ENCODE assay signal across 2 cellular contexts in the genomic region with DNA sequence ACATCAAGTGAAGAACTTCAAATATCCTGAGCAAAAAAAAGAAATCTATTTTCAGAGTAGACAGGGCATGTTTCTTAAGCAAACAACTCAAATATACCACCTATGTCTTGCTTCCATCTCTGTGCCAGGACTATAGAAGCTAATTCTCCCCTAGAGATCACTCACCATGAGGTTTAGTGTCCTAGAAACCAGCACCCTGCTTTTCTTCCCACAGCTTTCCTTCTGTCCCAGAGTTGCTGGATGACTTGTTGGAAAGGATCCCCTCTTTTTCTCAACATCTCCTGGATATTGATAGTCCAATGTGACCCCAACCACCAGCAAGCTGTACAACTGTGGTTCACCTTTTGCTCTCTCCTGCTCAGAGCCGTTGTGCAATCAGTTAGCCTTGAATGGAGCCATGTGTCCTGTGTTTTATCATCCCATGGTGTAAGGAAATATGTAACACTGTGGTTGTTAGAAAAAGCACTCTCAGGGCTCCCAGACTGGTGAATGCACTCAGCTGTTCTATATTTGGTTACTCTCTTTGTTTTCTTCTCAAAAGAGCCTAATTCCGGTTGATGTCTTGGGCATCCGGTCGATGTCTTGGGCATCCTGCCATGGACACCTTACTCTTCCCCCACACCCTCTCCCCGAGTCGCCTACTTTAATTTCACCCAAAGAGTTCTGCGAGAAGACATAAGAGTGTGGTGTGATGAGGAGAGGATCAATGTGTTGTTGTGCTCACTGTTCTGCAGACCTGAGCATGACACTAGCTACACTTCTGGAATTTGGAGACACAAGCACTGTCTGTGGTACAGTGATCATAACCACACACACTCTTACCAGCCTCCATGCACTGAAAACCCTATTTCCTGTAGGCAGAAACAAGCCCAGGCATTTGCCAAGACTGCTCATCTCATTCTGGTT.
A peak's percentile ranks its signal among the peaks of the same experiment; 100 is the strongest.
TF ChIP-seq lines count a peak whose summit lies in the region.

No MANE protein-coding gene starts in this region.

TF ChIP-seq in GM12891, 5 proteins besides CTCF, POLR2A, EP300 and RAD21:
- no peak for TF ChIP-seq POLR2AphosphoS5 (IDR thresholded peaks at IDR 0.05; ENCODE audit: low read depth, low read length)
- TF ChIP-seq SPI1 (IDR thresholded peaks at IDR 0.05; ENCODE audit: low read depth, low read length) = no peak
- no peak for TF ChIP-seq POU2F2 (IDR thresholded peaks at IDR 0.05; ENCODE audit: low read depth, low read length)
- no peak for TF ChIP-seq PAX5 (IDR thresholded peaks at IDR 0.05; ENCODE audit: insufficient read depth, low read length, severe bottlenecking)
- TF ChIP-seq TAF1 (IDR thresholded peaks at IDR 0.05; ENCODE audit: low read depth, low read length) = no peak

TF ChIP-seq in GM12878, 131 proteins besides CTCF, POLR2A, EP300 and RAD21:
- TF ChIP-seq NFYA (IDR thresholded peaks at IDR 0.05; ENCODE audit: borderline replicate concordance, low read depth, low read length) (no peak), MXI1 (IDR thresholded peaks at IDR 0.05; ENCODE audit: low read depth, low read length) (no peak), BACH1 (IDR thresholded peaks at IDR 0.05; ENCODE audit: borderline replicate concordance) (no peak), BCL11A (IDR thresholded peaks at IDR 0.05; ENCODE audit: low read depth, low read length) (no peak), ZBED1 (IDR thresholded peaks at IDR 0.05; ENCODE audit: borderline replicate concordance) (0 out of 2 replicates have a peak, but pooled peaks have one; percentile 20), EGR1 (IDR thresholded peaks at IDR 0.05; ENCODE audit: borderline replicate concordance in 1 of 2, low read depth in 2 of 2, low read length in 2 of 2) (no peak), ZNF207 (IDR thresholded peaks at IDR 0.05; ENCODE audit: borderline replicate concordance) (no peak), CBFB (IDR thresholded peaks at IDR 0.05; ENCODE audit: low read depth) (no peak), ZNF384 (IDR thresholded peaks at IDR 0.05; ENCODE audit: borderline replicate concordance, low read depth, low read length) (no peak), ZNF217 (IDR thresholded peaks at IDR 0.05) (no peak), SP1 (IDR thresholded peaks at IDR 0.05; ENCODE audit: low read depth, low read length) (no peak), EED (IDR thresholded peaks at IDR 0.05; ENCODE audit: low read depth) (0 out of 2 replicates have a peak, but pooled peaks have one; percentile 19), RFX5 (IDR thresholded peaks at IDR 0.05; ENCODE audit: low read depth, low read length) (no peak), MEF2A (IDR thresholded peaks at IDR 0.05; ENCODE audit: insufficient read depth, low read depth, low read length) (0 out of 2 replicates have a peak, but pooled peaks have one; percentile 31), ZBTB11 (CRISPR knock-in tag; IDR thresholded peaks at IDR 0.05) (no peak), MEF2B (IDR thresholded peaks at IDR 0.05; ENCODE audit: partially characterized antibody, poor library complexity, severe bottlenecking) (peak; percentile 34), MTA3 (IDR thresholded peaks at IDR 0.05; ENCODE audit: borderline replicate concordance, low read length) (no peak), POLR2AphosphoS5 (IDR thresholded peaks at IDR 0.05; ENCODE audit: low read length) (0 out of 2 replicates have a peak, but pooled peaks have one; percentile 41), PAX8 (IDR thresholded peaks at IDR 0.05) (no peak), LARP7 (IDR thresholded peaks at IDR 0.05) (no peak), ETV6 (conservative IDR thresholded peaks at IDR 0.05 in 1 of 2, IDR thresholded peaks at IDR 0.05 in 1 of 2; ENCODE audit: borderline replicate concordance in 1 of 2, low read depth in 1 of 2) (0 out of 4 replicates have a peak, but pooled peaks of 1 of the 2 experiments have one; percentile 26), YBX1 (IDR thresholded peaks at IDR 0.05) (no peak), RUNX3 (IDR thresholded peaks at IDR 0.05; ENCODE audit: low read length) (peak; percentile 52; the same call in 1 of the 2 replicates), TAF1 (IDR thresholded peaks at IDR 0.05; ENCODE audit: borderline replicate concordance, low read depth, low read length) (no peak), DPF2 (IDR thresholded peaks at IDR 0.05) (0 out of 2 replicates have a peak, but pooled peaks have one; percentile 17), ATF7 (IDR thresholded peaks at IDR 0.05; ENCODE audit: low read depth) (no peak), IKZF1 (conservative IDR thresholded peaks at IDR 0.05) (no peak; the same call in 1 of the 2 replicates), CEBPB (IDR thresholded peaks at IDR 0.05; ENCODE audit: borderline replicate concordance in 1 of 2, low read depth in 2 of 2, low read length in 2 of 2) (no peak)
- TF ChIP-seq, protein P1, sequence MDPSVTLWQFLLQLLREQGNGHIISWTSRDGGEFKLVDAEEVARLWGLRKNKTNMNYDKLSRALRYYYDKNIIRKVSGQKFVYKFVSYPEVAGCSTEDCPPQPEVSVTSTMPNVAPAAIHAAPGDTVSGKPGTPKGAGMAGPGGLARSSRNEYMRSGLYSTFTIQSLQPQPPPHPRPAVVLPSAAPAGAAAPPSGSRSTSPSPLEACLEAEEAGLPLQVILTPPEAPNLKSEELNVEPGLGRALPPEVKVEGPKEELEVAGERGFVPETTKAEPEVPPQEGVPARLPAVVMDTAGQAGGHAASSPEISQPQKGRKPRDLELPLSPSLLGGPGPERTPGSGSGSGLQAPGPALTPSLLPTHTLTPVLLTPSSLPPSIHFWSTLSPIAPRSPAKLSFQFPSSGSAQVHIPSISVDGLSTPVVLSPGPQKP (IDR thresholded peaks at IDR 0.05; ENCODE audit: low read depth, low read length) = no peak
- TF ChIP-seq, protein P2, sequence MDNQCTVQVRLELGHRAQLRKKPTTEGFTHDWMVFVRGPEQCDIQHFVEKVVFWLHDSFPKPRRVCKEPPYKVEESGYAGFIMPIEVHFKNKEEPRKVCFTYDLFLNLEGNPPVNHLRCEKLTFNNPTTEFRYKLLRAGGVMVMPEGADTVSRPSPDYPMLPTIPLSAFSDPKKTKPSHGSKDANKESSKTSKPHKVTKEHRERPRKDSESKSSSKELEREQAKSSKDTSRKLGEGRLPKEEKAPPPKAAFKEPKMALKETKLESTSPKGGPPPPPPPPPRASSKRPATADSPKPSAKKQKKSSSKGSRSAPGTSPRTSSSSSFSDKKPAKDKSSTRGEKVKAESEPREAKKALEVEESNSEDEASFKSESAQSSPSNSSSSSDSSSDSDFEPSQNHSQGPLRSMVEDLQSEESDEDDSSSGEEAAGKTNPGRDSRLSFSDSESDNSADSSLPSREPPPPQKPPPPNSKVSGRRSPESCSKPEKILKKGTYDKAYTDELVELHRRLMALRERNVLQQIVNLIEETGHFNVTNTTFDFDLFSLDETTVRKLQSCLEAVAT (IDR thresholded peaks at IDR 0.05) = no peak
- TF ChIP-seq, protein P3, sequence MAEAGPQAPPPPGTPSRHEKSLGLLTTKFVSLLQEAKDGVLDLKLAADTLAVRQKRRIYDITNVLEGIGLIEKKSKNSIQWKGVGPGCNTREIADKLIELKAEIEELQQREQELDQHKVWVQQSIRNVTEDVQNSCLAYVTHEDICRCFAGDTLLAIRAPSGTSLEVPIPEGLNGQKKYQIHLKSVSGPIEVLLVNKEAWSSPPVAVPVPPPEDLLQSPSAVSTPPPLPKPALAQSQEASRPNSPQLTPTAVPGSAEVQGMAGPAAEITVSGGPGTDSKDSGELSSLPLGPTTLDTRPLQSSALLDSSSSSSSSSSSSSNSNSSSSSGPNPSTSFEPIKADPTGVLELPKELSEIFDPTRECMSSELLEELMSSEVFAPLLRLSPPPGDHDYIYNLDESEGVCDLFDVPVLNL (IDR thresholded peaks at IDR 0.05; ENCODE audit: low read depth, low read length) = no peak
